In genomic region chr1:19080715-19081114, GRCh38 we compare ENCODE assay signal across 12 cellular contexts.
DNase-seq lines count a peak whose midpoint lies in the region; ATAC-seq, FAIRE-seq and TF ChIP-seq lines count a peak whose summit lies in the region.
"Had no signal": no experiment of that assay in that cellular context is flagged by ENCODE, and none has a peak within 500 bp of the region (broad histone marks: within the 10 kb centered on the region; RNA-seq: fewer than 3 reads in every experiment).

No MANE protein-coding gene starts in this region.

- H3K36me3 Mint-ChIP-seq in Calu3 (ENCODE audit: insufficient read depth, unreplicated experiment): peaks cover 56% of the 10 kb centered on the region
- peaks cover 100% of the 10 kb centered on the region for H3K36me3 Mint-ChIP-seq in activated T-helper 17 cell treated with anti-CD3 and anti-CD28 coated beads, Interleukin-2, amount 50 U/mL, for 72 hours (ENCODE audit: low read depth)

- H3K27ac ChIP-seq in kidney (ENCODE audit: low read depth in 2 of 2, low read length in 2 of 2) (peak overlapping the region; percentile 89 to 95), stomach (peak overlapping the region; percentile 11 to 70 (median 58))

- FAIRE-seq in kidney (lab: Jason Lieb, UNC): no peak
- FAIRE-seq: GM12878 had no signal

- H3K4me1 ChIP-seq in kidney (ENCODE audit: control insufficient read depth in 1 of 2, insufficient read depth in 1 of 2, low read depth in 1 of 2, low read length in 2 of 2) (peaks cover 21 to 23% of the 10 kb centered on the region in 2 donors), stomach (peaks cover 22 to 66% (median 31%) of the 10 kb centered on the region in 4 donors)

- H3K9ac ChIP-seq in kidney (ENCODE audit: low read length in 2 of 2): peak overlapping the region in 1 of 2 donors; percentile 43

- BruUV-seq in Calu3 (replicated peaks; lab: Mats Ljungman, UMichigan): TSS peak; percentile 53

- no peaks in the 10 kb centered on the region for H3K27me3 ChIP-seq in stomach

- H3K4me3 Mint-ChIP-seq in Calu3 (ENCODE audit: low read depth, unreplicated experiment): peak overlapping the region; percentile 4
- H3K4me3 Mint-ChIP-seq in activated T-helper 17 cell treated with anti-CD3 and anti-CD28 coated beads, Interleukin-2, amount 50 U/mL, for 72 hours: no peak overlapping the region
- H3K4me3 Mint-ChIP-seq: stimulated activated naive B cell treated with anti-CD40 and anti-IgM and Interleukin-4, amounts not matched to agents 10 μg/mL and 1 μg/mL and 100 μg/mL, for 72 hours had no signal

- no peaks in the 10 kb centered on the region for H3K27me3 Mint-ChIP-seq in Calu3 (ENCODE audit: unreplicated experiment)
- H3K27me3 Mint-ChIP-seq in activated T-helper 17 cell treated with anti-CD3 and anti-CD28 coated beads, Interleukin-2, amount 50 U/mL, for 72 hours: no peaks in the 10 kb centered on the region
- H3K27me3 Mint-ChIP-seq: stimulated activated naive B cell treated with anti-CD40 and anti-IgM and Interleukin-4, amounts not matched to agents 10 μg/mL and 1 μg/mL and 100 μg/mL, for 72 hours had no signal

- TF ChIP-seq EP300 in stomach (IDR thresholded peaks at IDR 0.05): no peak

- H3K4me1 Mint-ChIP-seq in Calu3 (ENCODE audit: low read depth, unreplicated experiment): peaks cover 52% of the 10 kb centered on the region
- peaks cover under 1% of the 10 kb centered on the region for H3K4me1 Mint-ChIP-seq in activated T-helper 17 cell treated with anti-CD3 and anti-CD28 coated beads, Interleukin-2, amount 50 U/mL, for 72 hours

- ATAC-seq in activated T-helper 17 cell treated with anti-CD3 and anti-CD28 coated beads, Interleukin-2, amount 50 U/mL, for 72 hours (replicated peaks): no peak
- no peak for ATAC-seq in GM18907 (IDR thresholded peaks at IDR 0.05; ENCODE audit: unreplicated experiment)
- ATAC-seq: activated CD4-positive, CD25-positive, alpha-beta regulatory T cell treated with anti-CD3 and anti-CD28 coated beads, Interleukin-2, amount 50 U/mL, for 24 hours; GM12878; HCT116; stimulated activated naive B cell treated with anti-CD40 and anti-IgM and Interleukin-4, amounts not matched to agents 10 μg/mL and 1 μg/mL and 100 μg/mL, for 72 hours had no signal

- DNase-seq in Calu3 (no peak), kidney (no peak), stomach (no peak), cerebellum (ENCODE audit: low spot score) (no peak)
- DNase-seq in stimulated activated CD4-positive, alpha-beta T cell treated with anti-CD3 and anti-CD28 coated beads, Interleukin-12 subunit alpha, Interleukin-12 subunit beta, amount 100 ng/mL, for 4 hours: no peak
- DNase-seq: NCI-H1694; stimulated activated naive B cell treated with anti-CD40 and anti-IgM and Interleukin-4, amounts not matched to agents 10 μg/mL and 1 μg/mL and 100 μg/mL, for 72 hours had no signal

- H3K4me3 ChIP-seq in kidney (ENCODE audit: low read length in 2 of 2) (no peak overlapping the region), stomach (peak overlapping the region in 2 of 4 donors; percentile 6 to 14)
- H3K4me3 ChIP-seq: GM12878 had no signal

- TF ChIP-seq CTCF in Calu3 (IDR thresholded peaks at IDR 0.05; ENCODE audit: unreplicated experiment): no peak
- TF ChIP-seq CTCF in kidney (IDR thresholded peaks at IDR 0.05; ENCODE audit: borderline replicate concordance, extremely low read depth, insufficient read depth): no peak
- TF ChIP-seq CTCF in stomach (IDR thresholded peaks at IDR 0.05): no peak

- H3K9me3 Mint-ChIP-seq in Calu3 (ENCODE audit: low read depth, unreplicated experiment): no peaks in the 10 kb centered on the region
- H3K9me3 Mint-ChIP-seq in activated T-helper 17 cell treated with anti-CD3 and anti-CD28 coated beads, Interleukin-2, amount 50 U/mL, for 72 hours: no peaks in the 10 kb centered on the region
- H3K9me3 Mint-ChIP-seq: stimulated activated naive B cell treated with anti-CD40 and anti-IgM and Interleukin-4, amounts not matched to agents 10 μg/mL and 1 μg/mL and 100 μg/mL, for 72 hours had no signal

- peak overlapping the region; percentile 64 for H3K27ac Mint-ChIP-seq in Calu3 (ENCODE audit: unreplicated experiment)
- H3K27ac Mint-ChIP-seq in activated T-helper 17 cell treated with anti-CD3 and anti-CD28 coated beads, Interleukin-2, amount 50 U/mL, for 72 hours: peak overlapping the region; percentile 17

- CTCF ChIA-PET in Calu3 (lab: Charles Lee): no interaction called here

- H3K36me3 ChIP-seq in kidney (ENCODE audit: control insufficient read depth in 1 of 2, insufficient read depth in 2 of 2, low read length in 2 of 2): peaks cover 44 to 69% of the 10 kb centered on the region in 2 donors
- peaks cover 91 to 100% (median 100%) of the 10 kb centered on the region in 4 donors for H3K36me3 ChIP-seq in stomach

- H3K9me3 ChIP-seq in kidney (ENCODE audit: control insufficient read depth in 1 of 2, low read length in 2 of 2) (no peaks in the 10 kb centered on the region), stomach (no peaks in the 10 kb centered on the region)

- intact Hi-C loops in Calu3 (cut with micrococcal nuclease; ENCODE audit: unreplicated experiment): loop anchor here (5.0 kb wide), 2 partner anchors 68 to 173 kb away; no protein-coding TSS in a partner anchor
- intact Hi-C loops in kidney (cut with DNase I): no loop called here
- intact Hi-C loops in stomach (cut with DNase I; ENCODE audit: low total_unique reads): no loop called here

- no peak for TF ChIP-seq POLR2A in stomach (IDR thresholded peaks at IDR 0.05)

- WGBS in stomach, 5 donors: 71 to 92% (median 87%) methylated on average over 3 of the region's 3 CpGs
